Comparison of ENCODE assay signal across 1 cellular context in the genomic region with DNA sequence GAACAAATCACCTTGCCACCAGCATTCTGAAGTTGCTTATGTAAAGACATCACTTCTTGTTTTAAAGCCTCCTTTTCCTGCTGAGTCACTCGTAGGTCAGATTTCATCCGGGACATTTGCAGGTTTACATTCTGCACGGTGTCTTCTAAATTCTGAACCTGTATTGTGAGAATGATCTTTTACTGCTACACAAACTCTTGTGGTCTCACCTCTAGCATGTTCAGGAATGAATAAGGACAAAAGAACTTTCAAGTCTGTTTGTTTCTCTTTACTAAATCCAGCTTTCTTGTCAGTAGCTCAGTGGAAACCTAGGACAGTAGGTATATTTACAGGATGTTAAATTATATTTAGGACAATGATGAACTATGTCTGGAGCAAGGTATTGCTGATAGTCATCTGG.
TF ChIP-seq lines count a peak whose summit lies in the region.

No MANE protein-coding gene starts in this region.

TF ChIP-seq in K562, 482 proteins besides CTCF, POLR2A, EP300 and RAD21 (continued from another document):
- TF ChIP-seq ZBTB34 (CRISPR knock-in tag; IDR thresholded peaks at IDR 0.05): no peak
